ENCODE assay signal across 2 cellular contexts in genomic region chr17:51641999-51642398, GRCh38.
A peak's percentile ranks its signal among the peaks of the same experiment; 100 is the strongest.
TF ChIP-seq lines count a peak whose summit lies in the region.

No MANE protein-coding gene starts in this region.

TF ChIP-seq in GM23338, 12 proteins besides CTCF, POLR2A, EP300 and RAD21 (continued from another document):
- TF ChIP-seq ETS1 (IDR thresholded peaks at IDR 0.05): no peak
- TF ChIP-seq NANOG (IDR thresholded peaks at IDR 0.05; ENCODE audit: borderline replicate concordance): no peak
- TF ChIP-seq STAT1 (IDR thresholded peaks at IDR 0.05; ENCODE audit: unreplicated experiment): no peak
- TF ChIP-seq ZNF331 (CRISPR knock-in tag; IDR thresholded peaks at IDR 0.05; ENCODE audit: low read depth): no peak
- TF ChIP-seq REST (IDR thresholded peaks at IDR 0.05; ENCODE audit: unreplicated experiment): no peak
- no peak for TF ChIP-seq ZNF462 (CRISPR knock-in tag; IDR thresholded peaks at IDR 0.05)
- no peak for TF ChIP-seq CREB1 (CRISPR knock-in tag; IDR thresholded peaks at IDR 0.05; ENCODE audit: low read depth)
TF ChIP-seq in GM23338: peak in this region for 0.

TF ChIP-seq in HEK293, 187 proteins besides CTCF, POLR2A, EP300 and RAD21 (continued from another document and continues in another):
- TF ChIP-seq ZBTB44 (tag by site-specific recombination; IDR thresholded peaks at IDR 0.05) (peak; percentile 54), PRDM6 (tag by site-specific recombination; IDR thresholded peaks at IDR 0.05) (peak; percentile 32; the same call in 1 of the 2 replicates), ZNF518A (tag by site-specific recombination; conservative IDR thresholded peaks at IDR 0.05; ENCODE audit: low read depth) (peak; percentile 49; the same call in 1 of the 2 replicates), SP2 (tag by site-specific recombination; IDR thresholded peaks at IDR 0.05) (no peak), ZNF280C (tag by site-specific recombination; IDR thresholded peaks at IDR 0.05) (no peak), ZFHX2 (tag by site-specific recombination; conservative IDR thresholded peaks at IDR 0.05) (no peak), SP3 (tag by site-specific recombination; IDR thresholded peaks at IDR 0.05) (no peak), ZNF704 (tag by site-specific recombination; IDR thresholded peaks at IDR 0.05) (no peak), ZNF2 (tag by site-specific recombination; IDR thresholded peaks at IDR 0.05) (no peak), ZNF677 (tag by site-specific recombination; IDR thresholded peaks at IDR 0.05) (no peak), ZNF280D (tag by site-specific recombination; IDR thresholded peaks at IDR 0.05) (no peak), ZBTB7A (tag by site-specific recombination; IDR thresholded peaks at IDR 0.05; ENCODE audit: low read depth) (no peak), ZNF404 (tag by site-specific recombination; IDR thresholded peaks at IDR 0.05) (no peak), ZNF513 (tag by site-specific recombination; IDR thresholded peaks at IDR 0.05) (no peak), PRDM10 (tag by site-specific recombination; IDR thresholded peaks at IDR 0.05) (no peak), OSR2 (tag by site-specific recombination; IDR thresholded peaks at IDR 0.05) (peak; percentile 68), ZNF561 (tag by site-specific recombination; IDR thresholded peaks at IDR 0.05; ENCODE audit: borderline replicate concordance) (no peak)
